In the genomic region with DNA sequence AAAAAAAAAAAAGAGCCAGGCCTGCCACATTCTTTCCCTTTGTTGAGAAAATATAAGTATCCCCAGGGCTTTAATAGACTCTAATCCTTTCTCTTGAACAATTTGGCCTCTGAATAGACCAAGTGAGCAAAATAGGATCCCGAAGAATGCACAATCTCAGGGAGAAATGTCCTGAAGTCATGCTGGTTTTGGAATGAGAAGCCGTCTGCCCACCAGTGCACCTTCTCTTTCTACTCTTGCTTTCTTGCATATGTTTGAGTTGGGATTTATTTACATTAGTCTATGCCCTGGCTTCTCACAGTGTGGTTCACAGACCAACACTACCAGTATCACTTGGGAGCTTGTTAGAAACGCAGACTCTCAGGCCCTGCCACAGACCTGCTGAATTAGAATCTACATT, we compare ENCODE assay signal across 1 cellular context.
TF ChIP-seq lines count a peak whose summit lies in the region.

No MANE protein-coding gene starts in this region.

TF ChIP-seq in H1, 55 proteins besides CTCF, POLR2A, EP300 and RAD21:
- TF ChIP-seq SP4 (IDR thresholded peaks at IDR 0.05; ENCODE audit: low read length) (no peak), TCF12 (IDR thresholded peaks at IDR 0.05; ENCODE audit: low read depth, low read length) (no peak), KDM4A (IDR thresholded peaks at IDR 0.05; ENCODE audit: low read depth, low read length, severe bottlenecking) (no peak), RNF2 (IDR thresholded peaks at IDR 0.05; ENCODE audit: borderline replicate concordance, low read depth, low read length, missing control alignments, poor library complexity, severe bottlenecking) (no peak), SIRT6 (IDR thresholded peaks at IDR 0.05; ENCODE audit: low read length) (no peak), FOSL1 (IDR thresholded peaks at IDR 0.05; ENCODE audit: insufficient read depth, low read depth, low read length) (no peak), POLR2AphosphoS5 (IDR thresholded peaks at IDR 0.05; ENCODE audit: low read depth, low read length) (no peak), ASH2L (IDR thresholded peaks at IDR 0.05; ENCODE audit: low read length) (no peak), BACH1 (IDR thresholded peaks at IDR 0.05; ENCODE audit: low read length) (no peak), EZH2 (IDR thresholded peaks at IDR 0.05; ENCODE audit: low read depth, low read length, severe bottlenecking) (no peak), CBX8 (IDR thresholded peaks at IDR 0.05; ENCODE audit: borderline replicate concordance, low read depth, low read length) (no peak), PHF8 (conservative IDR thresholded peaks at IDR 0.05; ENCODE audit: low read depth, low read length) (no peak), EGR1 (IDR thresholded peaks at IDR 0.05; ENCODE audit: borderline replicate concordance, low read depth, low read length) (no peak), ZNF274 (IDR thresholded peaks at IDR 0.05; ENCODE audit: borderline replicate concordance, extremely low read depth, low read length) (no peak), GABPA (IDR thresholded peaks at IDR 0.05; ENCODE audit: borderline replicate concordance, insufficient read depth, low read length) (no peak), CBX5 (IDR thresholded peaks at IDR 0.05; ENCODE audit: low read depth, low read length) (no peak)
- TF ChIP-seq, protein P1, sequence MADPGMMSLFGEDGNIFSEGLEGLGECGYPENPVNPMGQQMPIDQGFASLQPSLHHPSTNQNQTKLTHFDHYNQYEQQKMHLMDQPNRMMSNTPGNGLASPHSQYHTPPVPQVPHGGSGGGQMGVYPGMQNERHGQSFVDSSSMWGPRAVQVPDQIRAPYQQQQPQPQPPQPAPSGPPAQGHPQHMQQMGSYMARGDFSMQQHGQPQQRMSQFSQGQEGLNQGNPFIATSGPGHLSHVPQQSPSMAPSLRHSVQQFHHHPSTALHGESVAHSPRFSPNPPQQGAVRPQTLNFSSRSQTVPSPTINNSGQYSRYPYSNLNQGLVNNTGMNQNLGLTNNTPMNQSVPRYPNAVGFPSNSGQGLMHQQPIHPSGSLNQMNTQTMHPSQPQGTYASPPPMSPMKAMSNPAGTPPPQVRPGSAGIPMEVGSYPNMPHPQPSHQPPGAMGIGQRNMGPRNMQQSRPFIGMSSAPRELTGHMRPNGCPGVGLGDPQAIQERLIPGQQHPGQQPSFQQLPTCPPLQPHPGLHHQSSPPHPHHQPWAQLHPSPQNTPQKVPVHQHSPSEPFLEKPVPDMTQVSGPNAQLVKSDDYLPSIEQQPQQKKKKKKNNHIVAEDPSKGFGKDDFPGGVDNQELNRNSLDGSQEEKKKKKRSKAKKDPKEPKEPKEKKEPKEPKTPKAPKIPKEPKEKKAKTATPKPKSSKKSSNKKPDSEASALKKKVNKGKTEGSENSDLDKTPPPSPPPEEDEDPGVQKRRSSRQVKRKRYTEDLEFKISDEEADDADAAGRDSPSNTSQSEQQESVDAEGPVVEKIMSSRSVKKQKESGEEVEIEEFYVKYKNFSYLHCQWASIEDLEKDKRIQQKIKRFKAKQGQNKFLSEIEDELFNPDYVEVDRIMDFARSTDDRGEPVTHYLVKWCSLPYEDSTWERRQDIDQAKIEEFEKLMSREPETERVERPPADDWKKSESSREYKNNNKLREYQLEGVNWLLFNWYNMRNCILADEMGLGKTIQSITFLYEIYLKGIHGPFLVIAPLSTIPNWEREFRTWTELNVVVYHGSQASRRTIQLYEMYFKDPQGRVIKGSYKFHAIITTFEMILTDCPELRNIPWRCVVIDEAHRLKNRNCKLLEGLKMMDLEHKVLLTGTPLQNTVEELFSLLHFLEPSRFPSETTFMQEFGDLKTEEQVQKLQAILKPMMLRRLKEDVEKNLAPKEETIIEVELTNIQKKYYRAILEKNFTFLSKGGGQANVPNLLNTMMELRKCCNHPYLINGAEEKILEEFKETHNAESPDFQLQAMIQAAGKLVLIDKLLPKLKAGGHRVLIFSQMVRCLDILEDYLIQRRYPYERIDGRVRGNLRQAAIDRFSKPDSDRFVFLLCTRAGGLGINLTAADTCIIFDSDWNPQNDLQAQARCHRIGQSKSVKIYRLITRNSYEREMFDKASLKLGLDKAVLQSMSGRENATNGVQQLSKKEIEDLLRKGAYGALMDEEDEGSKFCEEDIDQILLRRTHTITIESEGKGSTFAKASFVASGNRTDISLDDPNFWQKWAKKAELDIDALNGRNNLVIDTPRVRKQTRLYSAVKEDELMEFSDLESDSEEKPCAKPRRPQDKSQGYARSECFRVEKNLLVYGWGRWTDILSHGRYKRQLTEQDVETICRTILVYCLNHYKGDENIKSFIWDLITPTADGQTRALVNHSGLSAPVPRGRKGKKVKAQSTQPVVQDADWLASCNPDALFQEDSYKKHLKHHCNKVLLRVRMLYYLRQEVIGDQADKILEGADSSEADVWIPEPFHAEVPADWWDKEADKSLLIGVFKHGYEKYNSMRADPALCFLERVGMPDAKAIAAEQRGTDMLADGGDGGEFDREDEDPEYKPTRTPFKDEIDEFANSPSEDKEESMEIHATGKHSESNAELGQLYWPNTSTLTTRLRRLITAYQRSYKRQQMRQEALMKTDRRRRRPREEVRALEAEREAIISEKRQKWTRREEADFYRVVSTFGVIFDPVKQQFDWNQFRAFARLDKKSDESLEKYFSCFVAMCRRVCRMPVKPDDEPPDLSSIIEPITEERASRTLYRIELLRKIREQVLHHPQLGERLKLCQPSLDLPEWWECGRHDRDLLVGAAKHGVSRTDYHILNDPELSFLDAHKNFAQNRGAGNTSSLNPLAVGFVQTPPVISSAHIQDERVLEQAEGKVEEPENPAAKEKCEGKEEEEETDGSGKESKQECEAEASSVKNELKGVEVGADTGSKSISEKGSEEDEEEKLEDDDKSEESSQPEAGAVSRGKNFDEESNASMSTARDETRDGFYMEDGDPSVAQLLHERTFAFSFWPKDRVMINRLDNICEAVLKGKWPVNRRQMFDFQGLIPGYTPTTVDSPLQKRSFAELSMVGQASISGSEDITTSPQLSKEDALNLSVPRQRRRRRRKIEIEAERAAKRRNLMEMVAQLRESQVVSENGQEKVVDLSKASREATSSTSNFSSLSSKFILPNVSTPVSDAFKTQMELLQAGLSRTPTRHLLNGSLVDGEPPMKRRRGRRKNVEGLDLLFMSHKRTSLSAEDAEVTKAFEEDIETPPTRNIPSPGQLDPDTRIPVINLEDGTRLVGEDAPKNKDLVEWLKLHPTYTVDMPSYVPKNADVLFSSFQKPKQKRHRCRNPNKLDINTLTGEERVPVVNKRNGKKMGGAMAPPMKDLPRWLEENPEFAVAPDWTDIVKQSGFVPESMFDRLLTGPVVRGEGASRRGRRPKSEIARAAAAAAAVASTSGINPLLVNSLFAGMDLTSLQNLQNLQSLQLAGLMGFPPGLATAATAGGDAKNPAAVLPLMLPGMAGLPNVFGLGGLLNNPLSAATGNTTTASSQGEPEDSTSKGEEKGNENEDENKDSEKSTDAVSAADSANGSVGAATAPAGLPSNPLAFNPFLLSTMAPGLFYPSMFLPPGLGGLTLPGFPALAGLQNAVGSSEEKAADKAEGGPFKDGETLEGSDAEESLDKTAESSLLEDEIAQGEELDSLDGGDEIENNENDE (IDR thresholded peaks at IDR 0.05; ENCODE audit: insufficient replicate concordance, low read length) = no peak
- TF ChIP-seq, protein P2, sequence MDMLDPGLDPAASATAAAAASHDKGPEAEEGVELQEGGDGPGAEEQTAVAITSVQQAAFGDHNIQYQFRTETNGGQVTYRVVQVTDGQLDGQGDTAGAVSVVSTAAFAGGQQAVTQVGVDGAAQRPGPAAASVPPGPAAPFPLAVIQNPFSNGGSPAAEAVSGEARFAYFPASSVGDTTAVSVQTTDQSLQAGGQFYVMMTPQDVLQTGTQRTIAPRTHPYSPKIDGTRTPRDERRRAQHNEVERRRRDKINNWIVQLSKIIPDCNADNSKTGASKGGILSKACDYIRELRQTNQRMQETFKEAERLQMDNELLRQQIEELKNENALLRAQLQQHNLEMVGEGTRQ (IDR thresholded peaks at IDR 0.05; ENCODE audit: low read length) = no peak
- TF ChIP-seq, protein P3, sequence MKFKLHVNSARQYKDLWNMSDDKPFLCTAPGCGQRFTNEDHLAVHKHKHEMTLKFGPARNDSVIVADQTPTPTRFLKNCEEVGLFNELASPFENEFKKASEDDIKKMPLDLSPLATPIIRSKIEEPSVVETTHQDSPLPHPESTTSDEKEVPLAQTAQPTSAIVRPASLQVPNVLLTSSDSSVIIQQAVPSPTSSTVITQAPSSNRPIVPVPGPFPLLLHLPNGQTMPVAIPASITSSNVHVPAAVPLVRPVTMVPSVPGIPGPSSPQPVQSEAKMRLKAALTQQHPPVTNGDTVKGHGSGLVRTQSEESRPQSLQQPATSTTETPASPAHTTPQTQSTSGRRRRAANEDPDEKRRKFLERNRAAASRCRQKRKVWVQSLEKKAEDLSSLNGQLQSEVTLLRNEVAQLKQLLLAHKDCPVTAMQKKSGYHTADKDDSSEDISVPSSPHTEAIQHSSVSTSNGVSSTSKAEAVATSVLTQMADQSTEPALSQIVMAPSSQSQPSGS (IDR thresholded peaks at IDR 0.05; ENCODE audit: low read length) = no peak
